In genomic region chr12:49367381-49368239, GRCh38 we compare ENCODE assay signal across 8 cellular contexts. TPM values are rescaled to one million over a fixed set of nuclear protein-coding genes. Genes with fewer than 3 reads are reported as not detected.
DNase-seq lines count a peak whose midpoint lies in the region; ATAC-seq and TF ChIP-seq lines count a peak whose summit lies in the region.

Gene SPATS2 (plus strand): TSS chr12:49367462. CDS start chr12:49461013, 93,551 bp downstream.

- no peaks in the 10 kb centered on the region for H3K9me3 ChIP-seq in HUES64 (ENCODE audit: insufficient read depth, low read depth, low read length)
- no peaks in the 10 kb centered on the region for H3K9me3 ChIP-seq in parathyroid adenoma (ENCODE audit: control insufficient read depth, low read length)

- no peaks in the 10 kb centered on the region for H3K79me2 ChIP-seq in parathyroid adenoma

- peaks cover under 1% of the 10 kb centered on the region for H3K36me3 Mint-ChIP-seq in activated CD4-positive, alpha-beta memory T cell treated with anti-CD3 and anti-CD28 coated beads for 36 hours

- H3K27ac Mint-ChIP-seq in activated CD4-positive, alpha-beta memory T cell treated with anti-CD3 and anti-CD28 coated beads for 36 hours = peak within 1 kb of the TSS; percentile 95

- H2AFZ ChIP-seq in parathyroid adenoma = peak within 1 kb of the TSS; percentile 97

- H3K4me3 ChIP-seq in HUES64 (ENCODE audit: low read length) (peak within 1 kb of the TSS; percentile 95), parathyroid adenoma (ENCODE audit: low read depth, low read length) (peak within 1 kb of the TSS; percentile 96)

- peaks cover 16% of the 10 kb centered on the region for H3K4me1 ChIP-seq in HUES64 (ENCODE audit: insufficient read depth, low read length)
- no peaks in the 10 kb centered on the region for H3K4me1 ChIP-seq in parathyroid adenoma

- H3K27me3 ChIP-seq in HUES64 (ENCODE audit: insufficient read depth, low read length) (0 out of 2 replicates have a peak, but pooled peaks cover 9% of the 10 kb centered on the region), parathyroid adenoma (ENCODE audit: control insufficient read depth, insufficient read depth, low read length) (no peaks in the 10 kb centered on the region)

- H3K9ac ChIP-seq in HUES64 (ENCODE audit: low read depth, low read length) = peak within 1 kb of the TSS; percentile 94
- peak within 1 kb of the TSS; percentile 42 for H3K9ac ChIP-seq in parathyroid adenoma

- H3K36me3 ChIP-seq in HUES64 (ENCODE audit: insufficient read depth, low read length) = no peaks in the 10 kb centered on the region
- no peaks in the 10 kb centered on the region for H3K36me3 ChIP-seq in parathyroid adenoma (ENCODE audit: control insufficient read depth, insufficient read depth, low read length)

- no peak for TF ChIP-seq CTCF in parathyroid adenoma (IDR thresholded peaks at IDR 0.05)

- CTCF ChIA-PET in activated CD4-positive, alpha-beta memory T cell treated with anti-CD3 and anti-CD28 coated beads for 36 hours (lab: Charles Lee) = interaction anchor here (0.6 to 11.5 kb wide), 20 partner anchors 8 to 379 kb away, joined by 3 to 428 read pairs (median 5); partner anchors contain the start of genes DNAJC22 and TROAP

- H3K27ac ChIP-seq in HUES64 (ENCODE audit: low read depth, low read length) = peak within 1 kb of the TSS; percentile 98
- H3K27ac ChIP-seq in parathyroid adenoma = peak within 1 kb of the TSS; percentile 79

- no peaks in the 10 kb centered on the region for H3K27me3 Mint-ChIP-seq in activated CD4-positive, alpha-beta memory T cell treated with anti-CD3 and anti-CD28 coated beads for 36 hours

- POLR2A ChIA-PET in activated CD4-positive, alpha-beta memory T cell treated with anti-CD3 and anti-CD28 coated beads for 36 hours (lab: Charles Lee) = interaction anchor here (0.6 to 2.2 kb wide), 21 partner anchors 8 to 1462 kb away, joined by 3 to 14 read pairs (median 4); partner anchors contain the start of genes DNAJC22, FMNL3, MCRS1 and PRPF40B

- DNase-seq in GM03348 (ENCODE audit: low spot score) = peak; percentile 40
- DNase-seq in activated CD4-positive, alpha-beta memory T cell treated with anti-CD3 and anti-CD28 coated beads for 36 hours = no peak
- no peak for DNase-seq in glomerular endothelial cell (ENCODE audit: extremely low read depth, low read depth, low spot score)
- no peak for DNase-seq in central memory CD4-positive, alpha-beta T cell

- H3K4me1 Mint-ChIP-seq in activated CD4-positive, alpha-beta memory T cell treated with anti-CD3 and anti-CD28 coated beads for 36 hours (ENCODE audit: low read depth) = peaks cover 23% of the 10 kb centered on the region

- intact Hi-C loops in activated CD4-positive, alpha-beta memory T cell treated with anti-CD3 and anti-CD28 coated beads for 36 hours (cut with micrococcal nuclease) = loop anchor here (2.0 to 5.0 kb wide), 4 partner anchors 85 to 255 kb away; partner anchors contain the start of genes MCRS1, PRPF40B and TUBA1A

- ATAC-seq in HG02678 (IDR thresholded peaks at IDR 0.05; ENCODE audit: unreplicated experiment) (no peak), GM19035 (IDR thresholded peaks at IDR 0.05; ENCODE audit: unreplicated experiment) (no peak)

- 1% methylated on average over 52 of the region's 52 CpGs for WGBS in HUES64

- H3K4me2 ChIP-seq in parathyroid adenoma (ENCODE audit: low read length) = peak within 1 kb of the TSS; percentile 96

- no peaks in the 10 kb centered on the region for H3K9me3 Mint-ChIP-seq in activated CD4-positive, alpha-beta memory T cell treated with anti-CD3 and anti-CD28 coated beads for 36 hours

- H3K4me3 Mint-ChIP-seq in activated CD4-positive, alpha-beta memory T cell treated with anti-CD3 and anti-CD28 coated beads for 36 hours = peak within 1 kb of the TSS; percentile 95

RNA-seq across cellular contexts. Expression of gene SPATS2, which starts in this region (rescaled TPM):
- polyA plus RNA-seq in HUES64 (2013, experiment 1 of 2) = 27.4 TPM
- 30.4 TPM for polyA plus RNA-seq in HUES64 (2013, experiment 2 of 2)
- 10 to 100 TPM in 1 of 2 experiments, 1 to 10 TPM in 1; 9.7 to 12.9 TPM for total RNA-seq in activated CD4-positive, alpha-beta memory T cell treated with anti-CD3 and anti-CD28 coated beads for 36 hours
- total RNA-seq in glomerular endothelial cell = 40.5 and 45.2 TPM in 2 replicates
